8 cellular contexts compared by ENCODE assay signal in genomic region chr16:58392215-58393137, GRCh38. TPM values are rescaled to one million over a fixed set of nuclear protein-coding genes. Genes with fewer than 3 reads are reported as not detected.
DNase-seq lines count a peak whose midpoint lies in the region; FAIRE-seq and TF ChIP-seq lines count a peak whose summit lies in the region.

Gene GINS3 (plus strand): TSS chr16:58392471. CDS start chr16:58392602, 131 bp downstream.

- no peak within 1 kb of the TSS; the same call in 1 of the 2 replicates for H2BK20ac ChIP-seq in H1 (ENCODE audit: low read length)

- 2% methylated on average over 67 of the region's 67 CpGs; no CpG with 5 or more reads in 1 of the 2 experiments for WGBS in H1 (ENCODE audit: extremely low coverage in 1 of 2, insufficient coverage in 1 of 2, insufficient read length in 1 of 2, insufficient replicate concordance in 2 of 2, low coverage in 1 of 2, low lambda C conversion rate in 2 of 2, missing lambda C conversion rate in 1 of 2), 2 experiments

- peak; percentile 84 for DNase-seq in CMK (ENCODE audit: low read depth)
- DNase-seq in GM20000 (ENCODE audit: low spot score) = peak; percentile 93
- peak; percentile 87 for DNase-seq in HT-29 (ENCODE audit: low spot score)
- DNase-seq in NOMO-1 treated with DMSO at 0.1 percent for 48 hours (lab: John Stamatoyannopoulos, UW; ENCODE audit: unreplicated experiment) = peak; percentile 79
- peak; percentile 65 to 70 for DNase-seq in activated CD8-positive, alpha-beta memory T cell treated with anti-CD3 and anti-CD28 coated beads for 4 hours (ENCODE audit: low read depth in 2 of 2)
- DNase-seq in H1 (ENCODE audit: low read depth in 1 of 2, low spot score in 2 of 2) = peak; percentile 58 to 91
- peak; percentile 92 for DNase-seq in mesenteric fat pad (ENCODE audit: low spot score)
- peak; percentile 65 for DNase-seq in stimulated activated CD8-positive, alpha-beta memory T cell treated with anti-CD3 and anti-CD28 coated beads, Interleukin-15, amount 100 ng/mL, for 1 hour (ENCODE audit: low read depth)

- H4K20me1 ChIP-seq in H1 (replicated peaks in 1 of 2; ENCODE audit: control insufficient read depth in 1 of 2, insufficient read depth in 2 of 2, low read length in 2 of 2) = no peaks in the 10 kb centered on the region

- H2BK12ac ChIP-seq in H1 (ENCODE audit: low read depth, low read length) = peak within 1 kb of the TSS; percentile 68; the same call in 1 of the 2 replicates

- peak within 1 kb of the TSS; percentile 87 for H3K27ac ChIP-seq in H1 (ENCODE audit: low read depth, low read length)

- peak within 1 kb of the TSS; percentile 83 to 97 (median 94) for H3K9ac ChIP-seq in H1 (replicated peaks in 1 of 4; ENCODE audit: extremely low read depth in 1 of 4, low read depth in 3 of 4, low read length in 3 of 4)

- H3K4me2 ChIP-seq in H1 (ENCODE audit: insufficient read depth in 1 of 2, low read depth in 2 of 2, low read length in 2 of 2) = peak within 1 kb of the TSS; percentile 70 to 83

- TF ChIP-seq RAD21 in H1 (IDR thresholded peaks at IDR 0.05 in 1 of 2, conservative IDR thresholded peaks at IDR 0.05 in 1 of 2; ENCODE audit: low read depth in 2 of 2, low read length in 2 of 2) = no peak

- no peak within 1 kb of the TSS for H2AK5ac ChIP-seq in H1 (ENCODE audit: low read depth, low read length)

- peaks cover 0 to 3% (median 0%) of the 10 kb centered on the region in 4 experiments; a peak in 2 of 8 replicates for H3K36me3 ChIP-seq in H1 (ENCODE audit: control insufficient read depth in 2 of 4, insufficient read depth in 4 of 4, low read length in 3 of 4)

- H4K5ac ChIP-seq in H1 (ENCODE audit: insufficient read length, low read depth, low read length) = peak within 1 kb of the TSS; percentile 85

- H3K18ac ChIP-seq in H1 (ENCODE audit: extremely low read depth, low read length) = peak within 1 kb of the TSS; percentile 98

- H3K4ac ChIP-seq in H1 (replicated peaks; ENCODE audit: insufficient read length, low read depth, low read length) = no peak within 1 kb of the TSS

- H3K79me2 ChIP-seq in H1 (ENCODE audit: control insufficient read depth in 1 of 2, insufficient read depth in 2 of 2, low read length in 2 of 2) = peaks cover 0 to 9% of the 10 kb centered on the region in 2 experiments; a peak in 2 of 4 replicates

- no peak within 1 kb of the TSS for H2BK120ac ChIP-seq in H1 (replicated peaks; ENCODE audit: low read depth, low read length)

- FAIRE-seq in H1 (lab: Jason Lieb, UNC) = no peak

- CTCF ChIA-PET in H1 (lab: Charles Lee; ENCODE audit: partially characterized antibody) = interaction anchor here (0.9 to 1.8 kb wide), 5 partner anchors 9 to 105 kb away, joined by 3 to 5 read pairs (median 3); no protein-coding TSS in a partner anchor

- peaks cover 0 to 3% (median 0%) of the 10 kb centered on the region in 4 experiments; a peak in 2 of 7 replicates for H3K4me1 ChIP-seq in H1 (replicated peaks in 1 of 4; ENCODE audit: control insufficient read depth in 3 of 4, insufficient read depth in 4 of 4, low read length in 3 of 4)

- H2AFZ ChIP-seq in H1 (ENCODE audit: low read length) = peak within 1 kb of the TSS; percentile 100

- H3K4me3 ChIP-seq in H1 (ENCODE audit: extremely low read depth in 1 of 4, insufficient read depth in 2 of 4, low read depth in 3 of 4, low read length in 4 of 4) = peak within 1 kb of the TSS; percentile 83 to 100 (median 99)

- H3K14ac ChIP-seq in H1 (ENCODE audit: insufficient read length) = no peak within 1 kb of the TSS

- peak within 1 kb of the TSS; percentile 94 for H4K91ac ChIP-seq in H1 (replicated peaks; ENCODE audit: insufficient read length, low read length)

- H3K9me3 ChIP-seq in H1 (ENCODE audit: insufficient read depth in 2 of 2, low read depth in 1 of 2, low read length in 1 of 2) = peaks cover 0 to 8% of the 10 kb centered on the region in 2 experiments; a peak in 1 of 4 replicates

- no peak within 1 kb of the TSS for H3K23ac ChIP-seq in H1 (ENCODE audit: insufficient read length)

- TF ChIP-seq EP300 in H1 (IDR thresholded peaks at IDR 0.05; ENCODE audit: borderline replicate concordance in 1 of 2, low read depth in 2 of 2, low read length in 2 of 2) = no peak

- peaks cover 2% of the 10 kb centered on the region; the same call in 1 of the 2 replicates for H3K23me2 ChIP-seq in H1 (ENCODE audit: low read depth, low read length)

- peak within 1 kb of the TSS; percentile 73 for H3K56ac ChIP-seq in H1 (replicated peaks; ENCODE audit: insufficient read length, low read depth, low read length)

- peak; percentile 38 to 85 for TF ChIP-seq POLR2A in H1 (IDR thresholded peaks at IDR 0.05; ENCODE audit: control extremely low read depth in 1 of 2, low read depth in 2 of 2, low read length in 2 of 2)

- H2BK15ac ChIP-seq in H1 (ENCODE audit: low read length) = peak within 1 kb of the TSS; percentile 88; the same call in 1 of the 2 replicates

- peak within 1 kb of the TSS; percentile 93 for H2BK5ac ChIP-seq in H1 (ENCODE audit: low read depth, low read length)

- peaks cover 0 to 11% (median 6%) of the 10 kb centered on the region in 4 experiments; a peak in 5 of 7 replicates for H3K27me3 ChIP-seq in H1 (replicated peaks in 1 of 4; ENCODE audit: control insufficient read depth in 3 of 4, extremely low read depth in 1 of 4, insufficient read depth in 3 of 4, low read length in 3 of 4)

- POLR2A ChIA-PET in H1 (lab: Charles Lee; ENCODE audit: partially characterized antibody) = interaction anchor here (0.6 to 2.9 kb wide), 14 partner anchors 9 to 245 kb away, joined by 3 to 9 read pairs (median 3); no protein-coding TSS in a partner anchor

- H4K8ac ChIP-seq in H1 (ENCODE audit: extremely low read depth, insufficient read depth, low read length) = peak within 1 kb of the TSS; percentile 98; the same call in 1 of the 2 replicates

- H3K79me1 ChIP-seq in H1 (ENCODE audit: low read depth, low read length) = no peaks in the 10 kb centered on the region

- TF ChIP-seq CTCF in GM20000 (IDR thresholded peaks at IDR 0.05; ENCODE audit: extremely low read depth, missing control alignments) = no peak
- no peak for TF ChIP-seq CTCF in H1 (IDR thresholded peaks at IDR 0.05; ENCODE audit: control extremely low read depth in 1 of 3, insufficient read depth in 1 of 3, low read depth in 1 of 3, low read length in 3 of 3)

TF ChIP-seq in H1, 55 proteins besides CTCF, POLR2A, EP300 and RAD21 (continues in another document):
- peak; percentile 56; the same call in 1 of the 2 replicates for TF ChIP-seq GABPA (IDR thresholded peaks at IDR 0.05; ENCODE audit: borderline replicate concordance, insufficient read depth, low read length)
- peak; percentile 62; the same call in 1 of the 2 replicates for TF ChIP-seq CREB1 (IDR thresholded peaks at IDR 0.05)
- TF ChIP-seq KDM4A (IDR thresholded peaks at IDR 0.05; ENCODE audit: low read depth, low read length, severe bottlenecking) = peak; percentile 95
- TF ChIP-seq CBX5 (IDR thresholded peaks at IDR 0.05; ENCODE audit: low read depth, low read length) = no peak
- TF ChIP-seq CHD2 (IDR thresholded peaks at IDR 0.05; ENCODE audit: low read length) = 0 out of 2 replicates have a peak, but pooled peaks have one; percentile 24
- TF ChIP-seq RXRA (IDR thresholded peaks at IDR 0.05; ENCODE audit: insufficient read depth, low read depth, low read length) = no peak
- TF ChIP-seq RNF2 (IDR thresholded peaks at IDR 0.05; ENCODE audit: borderline replicate concordance, low read depth, low read length, missing control alignments, poor library complexity, severe bottlenecking) = no peak
- no peak for TF ChIP-seq CEBPB (IDR thresholded peaks at IDR 0.05; ENCODE audit: low read depth, low read length)
- TF ChIP-seq SUZ12 (IDR thresholded peaks at IDR 0.05; ENCODE audit: low read length) = no peak
- TF ChIP-seq YY1 (IDR thresholded peaks at IDR 0.05; ENCODE audit: low read depth, low read length) = peak; percentile 11; the same call in 1 of the 2 replicates
- no peak for TF ChIP-seq KDM1A (IDR thresholded peaks at IDR 0.05; ENCODE audit: borderline replicate concordance, low read length)
- TF ChIP-seq MAX (IDR thresholded peaks at IDR 0.05) = peak; percentile 97
- TF ChIP-seq NRF1 (IDR thresholded peaks at IDR 0.05; ENCODE audit: low read depth, low read length) = no peak
- no peak for TF ChIP-seq JUN (IDR thresholded peaks at IDR 0.05; ENCODE audit: low read depth, low read length)
- peak; percentile 98 for TF ChIP-seq RBBP5 (IDR thresholded peaks at IDR 0.05; ENCODE audit: borderline replicate concordance, low read depth, low read length)
- no peak for TF ChIP-seq RFX5 (IDR thresholded peaks at IDR 0.05; ENCODE audit: borderline replicate concordance, low read depth, low read length)
- no peak for TF ChIP-seq BRCA1 (IDR thresholded peaks at IDR 0.05; ENCODE audit: low read depth, low read length)
- no peak for TF ChIP-seq BCL11A (IDR thresholded peaks at IDR 0.05; ENCODE audit: low read depth in 2 of 2, low read length in 2 of 2)
- TF ChIP-seq SP2 (IDR thresholded peaks at IDR 0.05; ENCODE audit: low read length) = no peak
- no peak for TF ChIP-seq CBX8 (IDR thresholded peaks at IDR 0.05; ENCODE audit: borderline replicate concordance, low read depth, low read length)
- TF ChIP-seq BACH1 (IDR thresholded peaks at IDR 0.05; ENCODE audit: low read length) = no peak
- no peak for TF ChIP-seq POU5F1 (IDR thresholded peaks at IDR 0.05; ENCODE audit: low read depth, low read length)
- 0 out of 2 replicates have a peak, but pooled peaks have one; percentile 33 for TF ChIP-seq TAF1 (IDR thresholded peaks at IDR 0.05; ENCODE audit: low read depth, low read length)
- no peak for TF ChIP-seq SIRT6 (IDR thresholded peaks at IDR 0.05; ENCODE audit: low read length)

RNA-seq across cellular contexts. Expression of gene GINS3, which starts in this region (rescaled TPM):
- 9.9 and 11.9 TPM in 2 replicates for total RNA-seq in HT-29 (2014; rRNA removed; shearing (Covaris generic))
- total RNA-seq in H1 (2021; fragmentation: NEBNext Ultra II Directional; extraction: Animal tissue kit (Norgen Biotek cat#: 25700)) = 13.4 and 15.4 TPM in 2 replicates
- 9.5 and 12.9 TPM in 2 replicates for polyA plus RNA-seq in H1 (2011; rRNA removed)
- polyA plus RNA-seq in H1 (2011; cell fraction: cytosol; rRNA removed) = 11.2 TPM
- polyA plus RNA-seq in H1 (2011; cell fraction: nucleus; rRNA removed) = 9.1 TPM
- polyA plus RNA-seq in H1 (2012, experiment 1 of 2) = 11.9 to 14.8 TPM (median 12.8 TPM) in 4 replicates
- 8.1 TPM for polyA plus RNA-seq in H1 (2012, experiment 2 of 2)
- 12.8 TPM for polyA plus RNA-seq in H1 (2013, experiment 1 of 2)
- polyA plus RNA-seq in H1 (2013, experiment 2 of 2) = 12.1 TPM
- polyA minus RNA-seq in H1 (2011; rRNA and poly(A)+ RNA removed) = 13.4 and 20.0 TPM in 2 replicates
- 7.5 TPM for polyA minus RNA-seq in H1 (2011; cell fraction: cytosol; rRNA and poly(A)+ RNA removed)
- 7.6 TPM for polyA minus RNA-seq in H1 (2011; cell fraction: nucleus; rRNA and poly(A)+ RNA removed)
- total RNA-seq in mesenteric fat pad = 1.8 TPM

Comparison
In these comparisons a context has a peak if more than half of its experiments do, and no peak if none do; other contexts are left out.
1. Peak in every context shown above with its lines: DNase-seq, H3K4me3 ChIP-seq and H3K27ac ChIP-seq.